15 cellular contexts compared by ENCODE assay signal in the genomic region with DNA sequence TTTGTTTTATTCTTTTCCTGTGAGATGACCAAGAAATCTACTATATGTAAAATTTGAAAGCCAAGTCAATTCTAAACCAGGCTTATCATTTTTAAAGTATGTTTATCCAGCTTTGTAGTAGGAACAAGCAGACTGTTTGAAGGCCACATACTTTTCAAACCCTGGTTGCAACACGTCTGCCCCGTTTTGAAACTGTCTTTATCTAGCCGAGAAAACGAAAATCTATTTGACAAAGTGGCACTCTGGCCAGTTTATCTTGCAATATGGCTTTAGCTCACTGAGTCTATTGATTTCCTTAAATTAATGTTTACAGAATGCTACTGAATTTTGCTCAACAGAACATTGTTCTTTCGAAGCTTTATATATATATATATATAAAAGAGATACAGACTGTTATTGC. TPM values are rescaled to one million over a fixed set of nuclear protein-coding genes. Genes with fewer than 3 reads are reported as not detected.
DNase-seq lines count a peak whose midpoint lies in the region; ATAC-seq, FAIRE-seq and TF ChIP-seq lines count a peak whose summit lies in the region.
"Had no signal": no experiment of that assay in that cellular context is flagged by ENCODE, and none has a peak within 500 bp of the region (broad histone marks: within the 10 kb centered on the region; RNA-seq: fewer than 3 reads in every experiment).

No MANE protein-coding gene starts in this region.

- H3K79me2 ChIP-seq in HepG2 (ENCODE audit: insufficient read depth, low read length) (peaks cover 37% of the 10 kb centered on the region), smooth muscle cell (ENCODE audit: low read depth) (no peaks in the 10 kb centered on the region)

- H3K4me1 Mint-ChIP-seq in WTC11, result peaks cover 67% of the 10 kb centered on the region

- H3K4me1 ChIP-seq in cardiac muscle cell (ENCODE audit: low read depth), result peaks cover 60% of the 10 kb centered on the region
- peaks cover 86% of the 10 kb centered on the region for H3K4me1 ChIP-seq in HepG2 (ENCODE audit: insufficient read depth, low read length)
- peaks cover 42% of the 10 kb centered on the region for H3K4me1 ChIP-seq in smooth muscle cell (ENCODE audit: low read depth)
- H3K4me1 ChIP-seq in colonic mucosa, result no peaks in the 10 kb centered on the region

- H3K27ac Mint-ChIP-seq in WTC11, result peak overlapping the region; percentile 92
- H3K27ac Mint-ChIP-seq: CD8-positive, alpha-beta T cell had no signal

- H3K36me3 ChIP-seq in cardiac muscle cell (no peaks in the 10 kb centered on the region), HepG2 (replicated peaks in 1 of 2; ENCODE audit: control insufficient read depth in 1 of 2, insufficient read depth in 2 of 2, low read length in 2 of 2) (peaks cover 12 to 66% of the 10 kb centered on the region in 2 experiments), smooth muscle cell (ENCODE audit: low read depth) (no peaks in the 10 kb centered on the region), colonic mucosa (no peaks in the 10 kb centered on the region)

- TF ChIP-seq POLR2A in HepG2 (IDR thresholded peaks at IDR 0.05; ENCODE audit: insufficient read depth in 1 of 2, low read depth in 2 of 2, low read length in 2 of 2), result no peak

- intact Hi-C loops in Right ventricle myocardium superior (cut with DNase I) (no loop called here), HepG2 (cut with micrococcal nuclease; ENCODE audit: unreplicated experiment) (loop anchor here (1.0 to 2.0 kb wide), 2 partner anchors 40 to 95 kb away; partner anchors contain the start of gene PROX1), colonic mucosa (cut with DNase I) (no loop called here)

- peak; percentile 55 to 98; a peak in 3 of 4 replicates for TF ChIP-seq EP300 in HepG2 (IDR thresholded peaks at IDR 0.05; ENCODE audit: low read depth in 2 of 2, low read length in 2 of 2)
- TF ChIP-seq EP300 in HepG2 (CRISPR knock-in tag; IDR thresholded peaks at IDR 0.05; ENCODE audit: borderline replicate concordance), result peak; percentile 83; the same call in 1 of the 2 replicates

- H3K4me3 ChIP-seq in cardiac muscle cell (no peak overlapping the region), HepG2 (replicated peaks in 1 of 3; ENCODE audit: insufficient read depth in 1 of 3, low read depth in 2 of 3, low read length in 3 of 3) (peak overlapping the region in 1 of 3 experiments; percentile 5; a peak in 1 of 6 replicates), smooth muscle cell (no peak overlapping the region), colonic mucosa (no peak overlapping the region)

- TF ChIP-seq RAD21 in HepG2 (CRISPR knock-in tag; IDR thresholded peaks at IDR 0.05), result no peak

- POLR2A ChIA-PET in WTC11 (lab: Charles Lee) (interaction anchor here (0.6 to 1.0 kb wide), 4 partner anchors 10 to 357 kb away, joined by 3 to 11 read pairs (median 4); no protein-coding TSS in a partner anchor), HepG2 (lab: Yijun Ruan, JAX) (interaction anchor here (0.7 to 9.8 kb wide), 18 partner anchors 14 to 783 kb away, joined by 3 to 150 read pairs (median 8); partner anchors contain the start of gene PROX1)

- peak overlapping the region; percentile 35 for H3K4me3 Mint-ChIP-seq in WTC11
- H3K4me3 Mint-ChIP-seq: CD8-positive, alpha-beta T cell had no signal

- 0% methylated on average over 5 of the region's 5 CpGs for WGBS in HepG2 (ENCODE audit: low lambda C conversion rate)
- WGBS in smooth muscle cell (ENCODE audit: low lambda C conversion rate), result 39% methylated on average over 5 of the region's 5 CpGs

- no peak for DNase-seq in cardiac muscle cell (ENCODE audit: low read depth in 1 of 2, low spot score in 1 of 2)
- DNase-seq in Right ventricle myocardium superior, result no peak
- DNase-seq in WTC11 (ENCODE audit: low spot score), result no peak
- peak; percentile 89 for DNase-seq in HepG2 (ENCODE audit: low spot score)
- no peak for DNase-seq in smooth muscle cell (lab: John Stamatoyannopoulos, UW; ENCODE audit: unreplicated experiment)
- no peak for DNase-seq in colonic mucosa
- DNase-seq: CD8-positive, alpha-beta T cell; NCI-H1436; NCI-H2029 treated with DMSO at 0.1 percent for 48 hours; NCI-H510A; RPMI8226 had no signal

- H3K27me3 ChIP-seq in cardiac muscle cell (no peaks in the 10 kb centered on the region), HepG2 (ENCODE audit: control insufficient read depth in 1 of 2, insufficient read depth in 2 of 2, low read length in 2 of 2) (no peaks in the 10 kb centered on the region), smooth muscle cell (ENCODE audit: low read depth) (no peaks in the 10 kb centered on the region), colonic mucosa (no peaks in the 10 kb centered on the region)

- H3K9me3 Mint-ChIP-seq in WTC11, result no peaks in the 10 kb centered on the region
- H3K9me3 Mint-ChIP-seq: CD8-positive, alpha-beta T cell had no signal

- no peaks in the 10 kb centered on the region; the same call in 1 of the 2 replicates for H3K27me3 Mint-ChIP-seq in WTC11 (ENCODE audit: low read depth)

- H2AFZ ChIP-seq in HepG2 (ENCODE audit: low read length) (no peak overlapping the region), smooth muscle cell (ENCODE audit: low read depth) (no peak overlapping the region)

- TF ChIP-seq CTCF in cardiac muscle cell (IDR thresholded peaks at IDR 0.05; ENCODE audit: low read depth, low read length), result no peak
- TF ChIP-seq CTCF in WTC11 (IDR thresholded peaks at IDR 0.05), result no peak
- TF ChIP-seq CTCF in HepG2 (CRISPR knock-in tag; IDR thresholded peaks at IDR 0.05), result no peak
- TF ChIP-seq CTCF in smooth muscle cell (IDR thresholded peaks at IDR 0.05; ENCODE audit: borderline replicate concordance, insufficient read depth, poor library complexity, severe bottlenecking), result no peak
- no peak for TF ChIP-seq CTCF in colonic mucosa (IDR thresholded peaks at IDR 0.05)

- H3K27ac ChIP-seq in cardiac muscle cell, result peak overlapping the region; percentile 46
- H3K27ac ChIP-seq in HepG2 (ENCODE audit: extremely low read length, insufficient read depth, low read length), result peak overlapping the region; percentile 85
- H3K27ac ChIP-seq in smooth muscle cell (ENCODE audit: low read depth), result no peak overlapping the region
- H3K27ac ChIP-seq in colonic mucosa, result no peak overlapping the region
- H3K27ac ChIP-seq: 22Rv1 had no signal

- peak; percentile 78 for FAIRE-seq in HepG2 (lab: Jason Lieb, UNC)

- H3F3A ChIP-seq in smooth muscle cell (ENCODE audit: low read depth), result peaks cover 9% of the 10 kb centered on the region

- H4K20me1 ChIP-seq in HepG2 (ENCODE audit: insufficient read depth, low read length) (no peaks in the 10 kb centered on the region), smooth muscle cell (ENCODE audit: low read depth) (no peaks in the 10 kb centered on the region)

- H3K9ac ChIP-seq in HepG2 (ENCODE audit: insufficient read depth, low read depth, low read length), result peak overlapping the region; percentile 55
- no peak overlapping the region for H3K9ac ChIP-seq in smooth muscle cell (ENCODE audit: low read depth)
- H3K9ac ChIP-seq in colonic mucosa (ENCODE audit: low read depth in 2 of 2, low read length in 2 of 2), result no peak overlapping the region

- ATAC-seq in Right ventricle myocardium superior (ENCODE audit: poor library complexity) (no peak), WTC11 (no peak), HepG2 (peak; percentile 74), GM21367 (IDR thresholded peaks at IDR 0.05; ENCODE audit: unreplicated experiment) (no peak), GM19467 (IDR thresholded peaks at IDR 0.05; ENCODE audit: unreplicated experiment) (no peak)
- ATAC-seq: CD8-positive, alpha-beta T cell had no signal

- in situ Hi-C loops in HepG2 (cut with HindIII; ENCODE audit: extremely low pct_ligation_motif_present, low pct_unique_long_range_greater_than_20kb), result no loop called here

- no peaks in the 10 kb centered on the region for H3K9me3 ChIP-seq in cardiac muscle cell (ENCODE audit: low read depth)
- H3K9me3 ChIP-seq in HepG2 (ENCODE audit: low read length), result no peaks in the 10 kb centered on the region
- H3K9me3 ChIP-seq in smooth muscle cell (replicated peaks; ENCODE audit: low read depth), result no peaks in the 10 kb centered on the region
- H3K9me3 ChIP-seq in colonic mucosa, result no peaks in the 10 kb centered on the region

- no TSS peak for BruUV-seq in HepG2 (replicated peaks; lab: Mats Ljungman, UMichigan)

- H3K4me2 ChIP-seq in HepG2 (ENCODE audit: low read depth, low read length) (peak overlapping the region; percentile 76), smooth muscle cell (peak overlapping the region; percentile 1)

- H3K36me3 Mint-ChIP-seq in WTC11, result no peaks in the 10 kb centered on the region
- H3K36me3 Mint-ChIP-seq: CD8-positive, alpha-beta T cell had no signal

- CTCF ChIA-PET in WTC11 (lab: Charles Lee) (interaction anchor here (0.5 to 1.4 kb wide), 4 partner anchors 40 to 305 kb away, joined by 3 to 7 read pairs (median 4); partner anchors contain the start of gene PROX1), HepG2 (lab: Yijun Ruan, JAX; ENCODE audit: low intra/inter-chr PET ratio, low total read pairs) (interaction anchor here (1.1 kb wide), 1 partner anchor 95 kb away, joined by 3 read pairs; no protein-coding TSS in a partner anchor)

RNA-seq across cellular contexts. Expression of gene PROX1, which starts 39.7 kb away (rescaled TPM):
- total RNA-seq in cardiac muscle cell (12.8 and 28.7 TPM in 2 replicates), Right ventricle myocardium superior (85.2 TPM), WTC11 (2021) (3.0 to 3.8 TPM (median 3.3 TPM) in 3 replicates), HepG2 (2016; rRNA removed; fragmentation: Illumina TruSeq; extraction: Trizol) (30.2 and 48.5 TPM in 2 replicates), smooth muscle cell (1.1 and 2.9 TPM in 2 replicates), colonic mucosa (10 to 100 TPM; 11.6 to 14.7 TPM)
- polyA plus RNA-seq in cardiac muscle cell (10.1 and 21.8 TPM in 2 replicates), HepG2 (2011; rRNA removed) (10.0 and 12.3 TPM in 2 replicates), smooth muscle cell (0.24 and 1.5 TPM in 2 replicates)
- total RNA-seq in HepG2 (2016; cell fraction: cytosol; rRNA removed; fragmentation: Illumina TruSeq; extraction: Trizol; ENCODE audit: low read depth), result 18.3 and 23.4 TPM in 2 replicates
- 30.0 and 40.1 TPM in 2 replicates for total RNA-seq in HepG2 (2016; cell fraction: insoluble cytoplasmic fraction; rRNA removed; fragmentation: Illumina TruSeq; extraction: Trizol)
- 37.4 and 49.2 TPM in 2 replicates for total RNA-seq in HepG2 (2016; cell fraction: membrane; rRNA removed; fragmentation: Illumina TruSeq; extraction: Trizol)
- 48.9 and 52.6 TPM in 2 replicates for total RNA-seq in HepG2 (2016; cell fraction: nucleus; rRNA removed; fragmentation: Illumina TruSeq; extraction: Trizol)
- 6.4 and 10.1 TPM in 2 replicates for polyA plus RNA-seq in HepG2 (2011; cell fraction: cytosol; rRNA removed)
- polyA plus RNA-seq in HepG2 (2011; cell fraction: nucleus; rRNA removed), result 24.5 and 25.6 TPM in 2 replicates
- polyA plus RNA-seq in HepG2 (2012), result 32.4 and 38.1 TPM in 2 replicates
- polyA plus RNA-seq in HepG2 (2016; cell fraction: cytosol; fragmentation: Illumina TruSeq; extraction: Trizol; ENCODE audit: low read depth), result 0.63 and 0.75 TPM in 2 replicates
- 32.3 and 34.3 TPM in 2 replicates for polyA plus RNA-seq in HepG2 (2016; cell fraction: insoluble cytoplasmic fraction; fragmentation: Illumina TruSeq; extraction: Trizol; ENCODE audit: low read depth)
- polyA plus RNA-seq in HepG2 (2016; cell fraction: membrane; fragmentation: Illumina TruSeq; extraction: Trizol; ENCODE audit: low read depth), result 2.9 and 3.5 TPM in 2 replicates
- 47.2 and 51.1 TPM in 2 replicates for polyA plus RNA-seq in HepG2 (2016; cell fraction: nucleus; fragmentation: Illumina TruSeq; extraction: Trizol; ENCODE audit: insufficient read depth, low read depth)
- polyA minus RNA-seq in HepG2 (2011; rRNA and poly(A)+ RNA removed; ENCODE audit: low replicate concordance), result 40.4 TPM in 1 of 2 replicates, not detected in the other
- 37.0 and 45.5 TPM in 2 replicates for polyA minus RNA-seq in HepG2 (2011; cell fraction: cytosol; rRNA and poly(A)+ RNA removed)
- 45.6 and 52.3 TPM in 2 replicates for polyA minus RNA-seq in HepG2 (2011; cell fraction: nucleus; rRNA and poly(A)+ RNA removed)
- total RNA-seq: CD8-positive, alpha-beta T cell; OCI-LY7 had no signal

Comparison
In these comparisons a context has a peak if more than half of its experiments do, and no peak if none do; other contexts are left out.
1. H3K27ac ChIP-seq: peak in cardiac muscle cell (single experiment) and HepG2 (single experiment); none in smooth muscle cell (single experiment) and colonic mucosa (single experiment).